8 cellular contexts compared by ENCODE assay signal in genomic region chr1:201268604-201269151, GRCh38. TPM values are rescaled to one million over a fixed set of nuclear protein-coding genes. Genes with fewer than 3 reads are reported as not detected.
DNase-seq lines count a peak whose midpoint lies in the region; ATAC-seq and TF ChIP-seq lines count a peak whose summit lies in the region.

No MANE protein-coding gene starts in this region.

- H3K36me3 ChIP-seq in PC-9 (ENCODE audit: low read depth): no peaks in the 10 kb centered on the region

- POLR2A ChIA-PET in PC-9 (lab: Charles Lee; ENCODE audit: unreplicated experiment) (no interaction called here), GM10248 (lab: Yijun Ruan, JAX) (no interaction called here)

- intact Hi-C loops in PC-9 (cut with micrococcal nuclease; ENCODE audit: unreplicated experiment): loop anchor here (5.0 kb wide), 1 partner anchor 79 kb away; no protein-coding TSS in a partner anchor

- peaks cover 24% of the 10 kb centered on the region for H3F3A ChIP-seq in PC-9 (ENCODE audit: insufficient read depth, low read depth)

- no peaks in the 10 kb centered on the region for H3K9me3 ChIP-seq in PC-9 (ENCODE audit: insufficient read depth, low read depth)

- TF ChIP-seq CTCF in PC-9 (conservative IDR thresholded peaks at IDR 0.05) (no peak), fibroblast of pulmonary artery (IDR thresholded peaks at IDR 0.05; ENCODE audit: low read length, missing control alignments) (no peak), GM10248 (IDR thresholded peaks at IDR 0.05; ENCODE audit: control extremely low read depth, extremely low read depth, low read depth, missing control alignments) (no peak)

- ATAC-seq in GM19023 (IDR thresholded peaks at IDR 0.05; ENCODE audit: unreplicated experiment): no peak
- no peak for ATAC-seq in HG02763 (IDR thresholded peaks at IDR 0.05; ENCODE audit: unreplicated experiment)

- no TSS peak for BruUV-seq in PC-9 (replicated peaks; lab: Mats Ljungman, UMichigan)

- DNase-seq in G401 (ENCODE audit: low spot score) (peak; percentile 24), PC-9 (no peak), fibroblast of pulmonary artery (ENCODE audit: low read depth) (peak; percentile 91), skeletal muscle cell (ENCODE audit: low read depth) (peak; percentile 86), GM10248 (ENCODE audit: extremely low spot score) (no peak)
- DNase-seq in stimulated activated CD4-positive, alpha-beta T cell treated with anti-CD3 and anti-CD28 coated beads, Interleukin-2, amount 100 ng/mL, for 48 hours: no peak

- peak overlapping the region; percentile 11; the same call in 1 of the 2 replicates for H3K4me2 ChIP-seq in PC-9

- no peaks in the 10 kb centered on the region for H3K27me3 ChIP-seq in PC-9 (ENCODE audit: insufficient read depth, low read depth)

- H4K20me1 ChIP-seq in PC-9 (ENCODE audit: insufficient read depth): no peaks in the 10 kb centered on the region

- no peaks in the 10 kb centered on the region for H3K79me2 ChIP-seq in PC-9 (ENCODE audit: low read depth)

- no peaks in the 10 kb centered on the region for H3K9me2 ChIP-seq in PC-9 (ENCODE audit: insufficient read depth)

- H3K27ac ChIP-seq in PC-9: peak overlapping the region; percentile 87

- H2AFZ ChIP-seq in PC-9: no peak overlapping the region

- CTCF ChIA-PET in PC-9 (lab: Charles Lee) (no interaction called here), GM10248 (lab: Yijun Ruan, JAX) (interaction anchor here (0.6 kb wide), 1 partner anchor 17 kb away, joined by 3 read pairs; no protein-coding TSS in a partner anchor)

- in situ Hi-C loops in G401 (cut with HindIII; ENCODE audit: low sequenced_read_pairs): no loop called here

- H3K4me3 ChIP-seq in PC-9 (no peak overlapping the region), fibroblast of pulmonary artery (replicated peaks; ENCODE audit: low read depth, low read length) (no peak overlapping the region), skeletal muscle cell (ENCODE audit: low read depth, low read length) (no peak overlapping the region)

- H3K4me1 ChIP-seq in PC-9 (replicated peaks; ENCODE audit: insufficient read depth): peaks cover 41% of the 10 kb centered on the region

RNA-seq across cellular contexts. Expression of gene PKP1, which starts 14.6 kb away (rescaled TPM):
- 0.06 TPM in 1 of 2 replicates, not detected in the other for total RNA-seq in G401 (2014; rRNA removed; shearing (Covaris generic))
- 0.94 and 1.1 TPM in 2 replicates for total RNA-seq in PC-9 (2021)

Comparison
In these comparisons a context has a peak if more than half of its experiments do, and no peak if none do; other contexts are left out.
1. DNase-seq: peak in G401 (single experiment), fibroblast of pulmonary artery (single experiment) and skeletal muscle cell (single experiment); none in PC-9 (0 of 2), stimulated activated CD4-positive, alpha-beta T cell treated with anti-CD3 and anti-CD28 coated beads, Interleukin-2, amount 100 ng/mL, for 48 hours (0 of 2) and GM10248 (single experiment).